12 cellular contexts compared by ENCODE assay signal in the genomic region with DNA sequence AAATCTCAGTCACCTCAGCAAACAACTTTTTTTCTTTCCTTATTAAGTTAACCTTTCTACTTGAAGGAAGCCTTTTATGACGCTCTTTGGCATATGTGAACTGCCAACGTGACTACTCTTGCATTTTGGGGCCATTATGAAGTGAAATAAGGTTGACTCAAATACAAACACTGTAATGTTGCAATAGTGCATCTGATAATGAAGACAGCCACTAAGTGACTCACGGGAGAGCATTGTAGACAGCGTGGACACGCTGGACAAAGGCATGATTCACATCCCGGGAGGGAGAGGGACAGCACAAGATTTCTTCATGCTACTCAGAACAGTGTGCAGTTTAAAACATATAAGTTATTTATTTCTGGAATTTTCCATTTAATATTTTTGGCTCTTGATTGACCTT.
DNase-seq lines count a peak whose midpoint lies in the region; ATAC-seq and TF ChIP-seq lines count a peak whose summit lies in the region.
"Had no signal": no experiment of that assay in that cellular context is flagged by ENCODE, and none has a peak within 500 bp of the region (broad histone marks: within the 10 kb centered on the region; RNA-seq: fewer than 3 reads in every experiment).

No MANE protein-coding gene starts in this region.

- no TSS peak for BruUV-seq in Panc1 (replicated peaks; lab: Mats Ljungman, UMichigan)

- no peaks in the 10 kb centered on the region for H3K79me2 ChIP-seq in neural progenitor cell (ENCODE audit: low read depth)

- H3K27me3 ChIP-seq in Panc1 (ENCODE audit: control insufficient read depth, insufficient read depth, low read length) (no peaks in the 10 kb centered on the region), neural progenitor cell (no peaks in the 10 kb centered on the region), ascending aorta (no peaks in the 10 kb centered on the region)

- no peaks in the 10 kb centered on the region for H3K4me1 ChIP-seq in Panc1 (ENCODE audit: control insufficient read depth, insufficient read depth, low read length)
- no peaks in the 10 kb centered on the region for H3K4me1 ChIP-seq in neural progenitor cell
- peaks cover 0 to 4% of the 10 kb centered on the region in 2 donors for H3K4me1 ChIP-seq in ascending aorta

- no peak overlapping the region for H3K9ac ChIP-seq in neural progenitor cell

- no peak overlapping the region for H3K4me2 ChIP-seq in neural progenitor cell

- H2AFZ ChIP-seq in neural progenitor cell (replicated peaks), result no peak overlapping the region

- intact Hi-C loops in Panc1 (cut with micrococcal nuclease; ENCODE audit: unreplicated experiment) (no loop called here), ascending aorta (cut with DNase I) (no loop called here)

- POLR2A ChIA-PET in Panc1 (lab: Charles Lee), result no interaction called here

- H4K20me1 ChIP-seq in neural progenitor cell (ENCODE audit: low read depth), result no peaks in the 10 kb centered on the region

- H3K9me3 ChIP-seq in Panc1 (ENCODE audit: control insufficient read depth, insufficient read depth, low read depth, low read length) (no peaks in the 10 kb centered on the region), neural progenitor cell (ENCODE audit: low read depth) (no peaks in the 10 kb centered on the region), ascending aorta (no peaks in the 10 kb centered on the region)

- no peak for ATAC-seq in Panc1
- no peak for ATAC-seq in HG03432 (IDR thresholded peaks at IDR 0.05; ENCODE audit: unreplicated experiment)
- ATAC-seq in HG03571 (IDR thresholded peaks at IDR 0.05; ENCODE audit: unreplicated experiment), result no peak
- ATAC-seq in GM21737 (IDR thresholded peaks at IDR 0.05; ENCODE audit: unreplicated experiment), result no peak

- H3K4me3 Mint-ChIP-seq in neural progenitor cell, result no peak overlapping the region
- H3K4me3 Mint-ChIP-seq: activated CD4-positive, alpha-beta T cell treated with anti-CD3 and anti-CD28 coated beads, Interleukin-2, amount 10 ng/mL, durations not matched to agents 24 days and 14 days had no signal

- peaks cover 8% of the 10 kb centered on the region for H3K9me3 Mint-ChIP-seq in neural progenitor cell
- H3K9me3 Mint-ChIP-seq: activated CD4-positive, alpha-beta T cell treated with anti-CD3 and anti-CD28 coated beads, Interleukin-2, amount 10 ng/mL, durations not matched to agents 24 days and 14 days had no signal

- H3K4me1 Mint-ChIP-seq in neural progenitor cell, result peaks cover 20% of the 10 kb centered on the region

- no peaks in the 10 kb centered on the region for H3K36me3 Mint-ChIP-seq in neural progenitor cell

- no peaks in the 10 kb centered on the region for H3K36me3 ChIP-seq in Panc1 (ENCODE audit: control insufficient read depth, insufficient read depth, low read length)
- no peaks in the 10 kb centered on the region for H3K36me3 ChIP-seq in neural progenitor cell
- no peaks in the 10 kb centered on the region for H3K36me3 ChIP-seq in ascending aorta

- DNase-seq in Daoy (ENCODE audit: low read depth) (peak; percentile 87), Panc1 (ENCODE audit: low read depth, low spot score) (peak; percentile 46), epithelial cell of prostate (ENCODE audit: low read depth, low spot score) (peak; percentile 83), neural progenitor cell (ENCODE audit: low spot score) (no peak), ascending aorta (ENCODE audit: low spot score in 2 of 2) (no peak)
- DNase-seq: activated CD4-positive, alpha-beta T cell treated with anti-CD3 and anti-CD28 coated beads, Interleukin-2, amount 10 ng/mL, durations not matched to agents 24 days and 14 days; activated naive CD4-positive, alpha-beta T cell treated with anti-CD3 and anti-CD28 coated beads, Interleukin-2, amount 50 U/mL, for 16 hours; NCI-H2029; SHP77 had no signal

- TF ChIP-seq CTCF in Panc1 (IDR thresholded peaks at IDR 0.05), result no peak
- TF ChIP-seq CTCF in neural progenitor cell (IDR thresholded peaks at IDR 0.05), result no peak
- no peak for TF ChIP-seq CTCF in ascending aorta (IDR thresholded peaks at IDR 0.05)

- H3F3A ChIP-seq in neural progenitor cell (ENCODE audit: low read depth), result no peaks in the 10 kb centered on the region

- CTCF ChIA-PET in Panc1 (lab: Charles Lee), result no interaction called here

- H3K27me3 Mint-ChIP-seq in neural progenitor cell (ENCODE audit: insufficient read depth, low read depth), result peaks cover 4% of the 10 kb centered on the region

- in situ Hi-C loops in Panc1 (cut with HindIII; ENCODE audit: low pct_unique_long_range_greater_than_20kb, low sequenced_read_pairs), result no loop called here

- peak overlapping the region; percentile 4 for H3K27ac Mint-ChIP-seq in neural progenitor cell
- H3K27ac Mint-ChIP-seq: activated CD4-positive, alpha-beta T cell treated with anti-CD3 and anti-CD28 coated beads, Interleukin-2, amount 10 ng/mL, durations not matched to agents 24 days and 14 days had no signal

- H3K4me3 ChIP-seq in Panc1 (ENCODE audit: low read depth in 2 of 2, low read length in 2 of 2) (no peak overlapping the region), neural progenitor cell (no peak overlapping the region), ascending aorta (no peak overlapping the region)

- H3K27ac ChIP-seq in Panc1 (ENCODE audit: low read length) (no peak overlapping the region), epithelial cell of prostate (peak overlapping the region; percentile 84), neural progenitor cell (no peak overlapping the region), ascending aorta (no peak overlapping the region)

Comparison
In these comparisons a context has a peak if more than half of its experiments do, and no peak if none do; other contexts are left out.
1. DNase-seq: peak in Daoy (single experiment), Panc1 (single experiment) and epithelial cell of prostate (single experiment); none in neural progenitor cell (single experiment) and ascending aorta (0 of 2).